16 cellular contexts compared by ENCODE assay signal in the genomic region with DNA sequence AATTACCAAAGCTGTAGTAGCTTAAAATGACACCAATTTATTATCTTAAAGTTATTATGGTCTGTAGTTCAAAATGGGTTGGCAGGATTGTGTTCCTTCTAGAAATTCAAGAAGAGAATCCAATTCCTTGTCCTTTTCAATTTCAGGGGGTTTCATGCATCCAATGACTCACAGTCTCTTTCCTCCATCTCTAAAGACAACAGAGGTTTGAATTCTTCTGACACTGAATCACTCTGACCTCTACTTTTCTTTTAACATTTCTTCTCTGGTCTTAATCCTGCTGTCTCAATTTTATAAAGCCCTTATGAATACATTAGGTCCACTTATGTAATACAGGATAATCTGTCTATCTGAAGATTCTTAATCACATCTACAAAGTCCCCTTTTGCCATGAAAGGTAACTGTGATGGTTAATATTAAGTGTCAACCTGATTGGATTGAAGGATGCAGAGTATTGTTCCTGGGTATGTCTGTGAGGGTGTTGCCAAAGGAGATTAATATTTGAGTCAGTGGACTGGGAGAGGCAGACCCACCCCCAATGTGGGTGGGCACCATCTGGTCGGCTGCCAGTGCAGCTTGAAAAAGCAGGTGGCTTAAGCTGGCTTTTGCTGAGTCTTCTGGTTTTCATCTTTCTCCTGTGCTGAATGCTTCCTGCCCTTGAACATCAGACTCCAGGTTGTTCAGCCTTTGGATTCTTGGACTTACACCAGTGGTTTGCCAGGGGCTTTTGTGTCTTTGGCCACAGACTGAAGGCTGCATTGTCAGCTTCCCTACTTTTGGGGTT.
DNase-seq lines count a peak whose midpoint lies in the region; ATAC-seq and TF ChIP-seq lines count a peak whose summit lies in the region.
"Had no signal": no experiment of that assay in that cellular context is flagged by ENCODE, and none has a peak within 500 bp of the region (broad histone marks: within the 10 kb centered on the region; RNA-seq: fewer than 3 reads in every experiment).

No MANE protein-coding gene starts in this region.

- H3K27ac ChIP-seq in endodermal cell (ENCODE audit: low read depth, low read length), result no peak overlapping the region
- H3K27ac ChIP-seq in CD8-positive, alpha-beta T cell (ENCODE audit: low read depth, low read length), result no peak overlapping the region

- no peak overlapping the region for H3K9ac ChIP-seq in endodermal cell (ENCODE audit: extremely low read depth, low read length, poor library complexity, severe bottlenecking)

- H3K4me3 ChIP-seq in endodermal cell (ENCODE audit: low read length), result no peak overlapping the region
- no peak overlapping the region for H3K4me3 ChIP-seq in CD8-positive, alpha-beta T cell (ENCODE audit: low read depth, low read length)

- DNase-seq in EH (ENCODE audit: low read depth) (peak; percentile 61), NCI-H82 (lab: John Stamatoyannopoulos, UW) (peak; percentile 94), endodermal cell (no peak), osteocyte (ENCODE audit: extremely low spot score, unreplicated experiment) (no peak), anterior cingulate cortex (lab: John Stamatoyannopoulos, UW) (no peak), head of caudate nucleus (no peak)
- DNase-seq in CD8-positive, alpha-beta T cell, result no peak
- DNase-seq: caudate nucleus; H7; MV-4-11; stimulated activated CD4-positive, alpha-beta T cell treated with anti-CD3 and anti-CD28 coated beads, Interleukin-2, amount 100 ng/mL, for 48 hours had no signal

- H3K27ac Mint-ChIP-seq in endodermal cell, result peak overlapping the region; percentile 58
- peak overlapping the region; percentile 75 for H3K27ac Mint-ChIP-seq in osteocyte (ENCODE audit: unreplicated experiment)
- no peak overlapping the region for H3K27ac Mint-ChIP-seq in CD8-positive, alpha-beta T cell
- H3K27ac Mint-ChIP-seq: activated T-helper 2 cell treated with anti-CD3 and anti-CD28 coated beads, Interferon-gamma antibody, Interleukin-2, Interleukin-4, amounts not matched to agents 10 μg/mL and 5 μg/mL and 100 μg/mL, durations not matched to agents 14 hours and 24 hours and 36 hours; progenitor cell of endocrine pancreas; stimulated activated memory B cell treated with anti-CD40 and anti-IgM and Interleukin-4, amounts not matched to agents 10 μg/mL and 1 μg/mL and 100 μg/mL, for 72 hours had no signal

- H3K36me3 Mint-ChIP-seq in endodermal cell (ENCODE audit: low read depth) (no peaks in the 10 kb centered on the region), osteocyte (ENCODE audit: unreplicated experiment) (no peaks in the 10 kb centered on the region)
- H3K36me3 Mint-ChIP-seq in CD8-positive, alpha-beta T cell, result no peaks in the 10 kb centered on the region
- H3K36me3 Mint-ChIP-seq: stimulated activated memory B cell treated with anti-CD40 and anti-IgM and Interleukin-4, amounts not matched to agents 10 μg/mL and 1 μg/mL and 100 μg/mL, for 72 hours had no signal

- CTCF ChIA-PET in CD8-positive, alpha-beta T cell (lab: Charles Lee), result no interaction called here

- H3K4me1 Mint-ChIP-seq in endodermal cell, result peaks cover 8% of the 10 kb centered on the region
- peaks cover 47% of the 10 kb centered on the region for H3K4me1 Mint-ChIP-seq in osteocyte (ENCODE audit: unreplicated experiment)
- no peaks in the 10 kb centered on the region for H3K4me1 Mint-ChIP-seq in CD8-positive, alpha-beta T cell (ENCODE audit: low read depth)
- H3K4me1 Mint-ChIP-seq: stimulated activated memory B cell treated with anti-CD40 and anti-IgM and Interleukin-4, amounts not matched to agents 10 μg/mL and 1 μg/mL and 100 μg/mL, for 72 hours had no signal

- H3K9me3 Mint-ChIP-seq in endodermal cell (no peaks in the 10 kb centered on the region), osteocyte (ENCODE audit: unreplicated experiment) (no peaks in the 10 kb centered on the region)
- no peaks in the 10 kb centered on the region for H3K9me3 Mint-ChIP-seq in CD8-positive, alpha-beta T cell
- H3K9me3 Mint-ChIP-seq: activated T-helper 2 cell treated with anti-CD3 and anti-CD28 coated beads, Interferon-gamma antibody, Interleukin-2, Interleukin-4, amounts not matched to agents 10 μg/mL and 5 μg/mL and 100 μg/mL, durations not matched to agents 14 hours and 24 hours and 36 hours had no signal

- no peaks in the 10 kb centered on the region for H3K9me3 ChIP-seq in endodermal cell (ENCODE audit: control insufficient read depth, low read length)
- H3K9me3 ChIP-seq in CD8-positive, alpha-beta T cell (ENCODE audit: low read length), result no peaks in the 10 kb centered on the region

- no peaks in the 10 kb centered on the region for H3K4me1 ChIP-seq in endodermal cell (ENCODE audit: control insufficient read depth, insufficient read depth, low read length)
- H3K4me1 ChIP-seq in CD8-positive, alpha-beta T cell (ENCODE audit: insufficient read depth, low read length), result no peaks in the 10 kb centered on the region

- no peak for ATAC-seq in CD8-positive, alpha-beta T cell
- ATAC-seq in GM21381 (IDR thresholded peaks at IDR 0.05; ENCODE audit: unreplicated experiment), result no peak
- ATAC-seq: esophagus mucosa; stimulated activated memory B cell treated with anti-CD40 and anti-IgM and Interleukin-4, amounts not matched to agents 10 μg/mL and 1 μg/mL and 100 μg/mL, for 72 hours had no signal

- H3K27me3 Mint-ChIP-seq in endodermal cell (ENCODE audit: insufficient read depth) (no peaks in the 10 kb centered on the region), osteocyte (ENCODE audit: unreplicated experiment) (no peaks in the 10 kb centered on the region)
- H3K27me3 Mint-ChIP-seq in CD8-positive, alpha-beta T cell (ENCODE audit: low read depth), result no peaks in the 10 kb centered on the region
- H3K27me3 Mint-ChIP-seq: progenitor cell of endocrine pancreas; stimulated activated memory B cell treated with anti-CD40 and anti-IgM and Interleukin-4, amounts not matched to agents 10 μg/mL and 1 μg/mL and 100 μg/mL, for 72 hours had no signal

- H3K4me3 Mint-ChIP-seq in endodermal cell (no peak overlapping the region), osteocyte (ENCODE audit: unreplicated experiment) (no peak overlapping the region)
- no peak overlapping the region for H3K4me3 Mint-ChIP-seq in CD8-positive, alpha-beta T cell
- H3K4me3 Mint-ChIP-seq: stimulated activated memory B cell treated with anti-CD40 and anti-IgM and Interleukin-4, amounts not matched to agents 10 μg/mL and 1 μg/mL and 100 μg/mL, for 72 hours had no signal

- H3K36me3 ChIP-seq in endodermal cell (ENCODE audit: control insufficient read depth, insufficient read depth, low read length), result no peaks in the 10 kb centered on the region
- H3K36me3 ChIP-seq in CD8-positive, alpha-beta T cell (ENCODE audit: insufficient read depth, low read length), result no peaks in the 10 kb centered on the region

- POLR2A ChIA-PET in CD8-positive, alpha-beta T cell (lab: Charles Lee), result no interaction called here

- no peaks in the 10 kb centered on the region for H3K27me3 ChIP-seq in endodermal cell (ENCODE audit: control insufficient read depth, insufficient read depth, low read length, poor library complexity, severe bottlenecking)
- H3K27me3 ChIP-seq in CD8-positive, alpha-beta T cell (ENCODE audit: insufficient read depth, low read length), result no peaks in the 10 kb centered on the region

- WGBS in endodermal cell (ENCODE audit: insufficient coverage in 1 of 2, insufficient read length in 1 of 2), 2 experiments, result 83 to 89% methylated on average over 1 of the region's 1 CpG

- intact Hi-C loops in CD8-positive, alpha-beta T cell (cut with DNase I, micrococcal nuclease), result no loop called here
- intact Hi-C loops in head of caudate nucleus (cut with DNase I), result no loop called here

- TF ChIP-seq CTCF in endodermal cell (conservative IDR thresholded peaks at IDR 0.05), result no peak
- TF ChIP-seq CTCF in osteocyte (IDR thresholded peaks at IDR 0.05), result no peak
- TF ChIP-seq CTCF in CD8-positive, alpha-beta T cell (IDR thresholded peaks at IDR 0.05), result no peak

Comparison
In these comparisons a context has a peak if more than half of its experiments do, and no peak if none do; other contexts are left out.
1. DNase-seq: peak in EH (single experiment) and NCI-H82 (single experiment); none in endodermal cell (single experiment), osteocyte (single experiment), CD8-positive, alpha-beta T cell (0 of 7), anterior cingulate cortex (0 of 58) and head of caudate nucleus (0 of 42).